ENCODE assay signal across 17 cellular contexts in genomic region chr14:104375551-104376201, GRCh38.
A peak's percentile ranks its signal among the peaks of the same experiment; 100 is the strongest.
DNase-seq lines count a peak whose midpoint lies in the region; ATAC-seq, FAIRE-seq and TF ChIP-seq lines count a peak whose summit lies in the region.
"Had no signal": no experiment of that assay in that cellular context is flagged by ENCODE, and none has a peak within 500 bp of the region (broad histone marks: within the 10 kb centered on the region; RNA-seq: fewer than 3 reads in every experiment).

No MANE protein-coding gene starts in this region.

- no peak overlapping the region for H3K4me2 ChIP-seq in neural progenitor cell
- H3K4me2 ChIP-seq: A549, GM23338 had no signal

- no peak overlapping the region for H3K4me3 Mint-ChIP-seq in neural progenitor cell
- H3K4me3 Mint-ChIP-seq in stimulated activated naive B cell treated with anti-CD40 and anti-IgM and Interleukin-4, amounts not matched to agents 10 μg/mL and 1 μg/mL and 100 μg/mL, for 72 hours = no peak overlapping the region
- H3K4me3 Mint-ChIP-seq: CD8-positive, alpha-beta T cell; GM23338 had no signal

- H3K79me2 ChIP-seq in neural progenitor cell (ENCODE audit: low read depth) = no peaks in the 10 kb centered on the region

- H3K9me3 ChIP-seq in right cardiac atrium (ENCODE audit: control insufficient read depth, low read length) = peaks cover under 1% of the 10 kb centered on the region
- peaks cover 0 to 16% of the 10 kb centered on the region in 2 donors for H3K9me3 ChIP-seq in right atrium auricular region
- H3K9me3 ChIP-seq in kidney (ENCODE audit: control insufficient read depth in 1 of 2, low read length in 2 of 2) = no peaks in the 10 kb centered on the region
- H3K9me3 ChIP-seq in neural progenitor cell (ENCODE audit: low read depth) = no peaks in the 10 kb centered on the region
- H3K9me3 ChIP-seq: BE2C had no signal

- TF ChIP-seq CTCF in right atrium auricular region (IDR thresholded peaks at IDR 0.05) (no peak), kidney (IDR thresholded peaks at IDR 0.05; ENCODE audit: borderline replicate concordance, extremely low read depth, insufficient read depth) (no peak), neural progenitor cell (IDR thresholded peaks at IDR 0.05) (no peak)

- DNase-seq in right cardiac atrium = peak in 2 of 3 donors; percentile 16 to 37
- DNase-seq in right atrium auricular region (ENCODE audit: low spot score) = no peak
- peak; percentile 45 for DNase-seq in kidney
- DNase-seq in neural progenitor cell (ENCODE audit: low spot score) = no peak
- DNase-seq in stimulated activated naive B cell treated with anti-CD40 and anti-IgM and Interleukin-4, amounts not matched to agents 10 μg/mL and 1 μg/mL and 100 μg/mL, for 72 hours = no peak
- DNase-seq in cerebellar nuclear complex (lab: John Stamatoyannopoulos, UW) = no peak
- DNase-seq: BE2C; CD8-positive, alpha-beta T cell; COR-L47; DND-41; GDM1; H7 had no signal

- no peak for ATAC-seq in right cardiac atrium
- no peak for ATAC-seq in stimulated activated naive B cell treated with anti-CD40 and anti-IgM and Interleukin-4, amounts not matched to agents 10 μg/mL and 1 μg/mL and 100 μg/mL, for 72 hours (replicated peaks)
- ATAC-seq: CD8-positive, alpha-beta T cell; GM23338 had no signal

- H3K27ac Mint-ChIP-seq in neural progenitor cell = peak overlapping the region; percentile 23
- H3K27ac Mint-ChIP-seq in stimulated activated naive B cell treated with anti-CD40 and anti-IgM and Interleukin-4, amounts not matched to agents 10 μg/mL and 1 μg/mL and 100 μg/mL, for 72 hours = no peak overlapping the region
- H3K27ac Mint-ChIP-seq: CD8-positive, alpha-beta T cell; GM23338 had no signal

- H4K20me1 ChIP-seq in neural progenitor cell (ENCODE audit: low read depth) = no peaks in the 10 kb centered on the region

- peaks cover 19% of the 10 kb centered on the region for H3K9me3 Mint-ChIP-seq in neural progenitor cell
- peaks cover 17 to 24% of the 10 kb centered on the region in 2 donors for H3K9me3 Mint-ChIP-seq in stimulated activated naive B cell treated with anti-CD40 and anti-IgM and Interleukin-4, amounts not matched to agents 10 μg/mL and 1 μg/mL and 100 μg/mL, for 72 hours

- no peaks in the 10 kb centered on the region for H3K27me3 ChIP-seq in right cardiac atrium (ENCODE audit: control insufficient read depth, insufficient read depth)
- no peaks in the 10 kb centered on the region for H3K27me3 ChIP-seq in right atrium auricular region
- no peaks in the 10 kb centered on the region for H3K27me3 ChIP-seq in neural progenitor cell
- H3K27me3 ChIP-seq: BE2C had no signal

- H3K36me3 ChIP-seq in right atrium auricular region (no peaks in the 10 kb centered on the region), kidney (ENCODE audit: control insufficient read depth in 1 of 2, insufficient read depth in 2 of 2, low read length in 2 of 2) (no peaks in the 10 kb centered on the region), neural progenitor cell (no peaks in the 10 kb centered on the region)
- H3K36me3 ChIP-seq: BE2C had no signal

- H3K4me1 ChIP-seq in right cardiac atrium (ENCODE audit: control insufficient read depth, insufficient read depth, low read length) = no peaks in the 10 kb centered on the region
- no peaks in the 10 kb centered on the region for H3K4me1 ChIP-seq in right atrium auricular region
- H3K4me1 ChIP-seq in kidney (ENCODE audit: control insufficient read depth in 1 of 2, insufficient read depth in 1 of 2, low read depth in 1 of 2, low read length in 2 of 2) = no peaks in the 10 kb centered on the region
- no peaks in the 10 kb centered on the region for H3K4me1 ChIP-seq in neural progenitor cell
- H3K4me1 ChIP-seq: A549 had no signal

- no peak overlapping the region for H3K27ac ChIP-seq in right cardiac atrium (ENCODE audit: low read length)
- H3K27ac ChIP-seq in right atrium auricular region = no peak overlapping the region
- no peak overlapping the region for H3K27ac ChIP-seq in kidney (ENCODE audit: low read depth in 2 of 2, low read length in 2 of 2)
- no peak overlapping the region for H3K27ac ChIP-seq in neural progenitor cell
- H3K27ac ChIP-seq: A549, C4-2B had no signal

- no peaks in the 10 kb centered on the region for H3K36me3 Mint-ChIP-seq in neural progenitor cell
- peaks cover 10% of the 10 kb centered on the region in 2 donors for H3K36me3 Mint-ChIP-seq in stimulated activated naive B cell treated with anti-CD40 and anti-IgM and Interleukin-4, amounts not matched to agents 10 μg/mL and 1 μg/mL and 100 μg/mL, for 72 hours

- peaks cover 19% of the 10 kb centered on the region for H3K27me3 Mint-ChIP-seq in neural progenitor cell (ENCODE audit: insufficient read depth, low read depth)
- peaks cover 55 to 61% of the 10 kb centered on the region in 2 donors for H3K27me3 Mint-ChIP-seq in stimulated activated naive B cell treated with anti-CD40 and anti-IgM and Interleukin-4, amounts not matched to agents 10 μg/mL and 1 μg/mL and 100 μg/mL, for 72 hours

- H3F3A ChIP-seq in neural progenitor cell (ENCODE audit: low read depth) = no peaks in the 10 kb centered on the region

- peaks cover 24% of the 10 kb centered on the region for H3K4me1 Mint-ChIP-seq in neural progenitor cell
- H3K4me1 Mint-ChIP-seq in stimulated activated naive B cell treated with anti-CD40 and anti-IgM and Interleukin-4, amounts not matched to agents 10 μg/mL and 1 μg/mL and 100 μg/mL, for 72 hours = no peaks in the 10 kb centered on the region

- WGBS in right cardiac atrium = 93% methylated on average over 21 of the region's 21 CpGs

- intact Hi-C loops in right cardiac atrium (cut with DNase I) (no loop called here), kidney (cut with DNase I) (no loop called here)

- no peak overlapping the region for H2AFZ ChIP-seq in neural progenitor cell (replicated peaks)
- H2AFZ ChIP-seq: GM23338 had no signal

- FAIRE-seq in kidney (lab: Jason Lieb, UNC) = no peak
- FAIRE-seq: A549, D721Med, GM12892 had no signal

- H3K4me3 ChIP-seq in right cardiac atrium (ENCODE audit: low read length) (no peak overlapping the region), right atrium auricular region (no peak overlapping the region), kidney (ENCODE audit: low read length in 2 of 2) (no peak overlapping the region), neural progenitor cell (no peak overlapping the region)
- H3K4me3 ChIP-seq: A549, GM23338 had no signal

- H3K9ac ChIP-seq in kidney (ENCODE audit: low read length in 2 of 2) = no peak overlapping the region
- H3K9ac ChIP-seq in neural progenitor cell = no peak overlapping the region

Comparison
In these comparisons a context has a peak if more than half of its experiments do, and no peak if none do; other contexts are left out.
1. DNase-seq: peak in right cardiac atrium (2 of 3) and kidney (single experiment); none in right atrium auricular region (single experiment), neural progenitor cell (single experiment), stimulated activated naive B cell treated with anti-CD40 and anti-IgM and Interleukin-4, amounts not matched to agents 10 μg/mL and 1 μg/mL and 100 μg/mL, for 72 hours (single experiment) and cerebellar nuclear complex (0 of 2).